ENCODE assay signal across 24 cellular contexts in genomic region chr11:127027000-127027399, GRCh38. TPM values are rescaled to one million over a fixed set of nuclear protein-coding genes. Genes with fewer than 3 reads are reported as not detected.
"Had no signal": no experiment of that assay in that cellular context is flagged by ENCODE, and none has a peak within 500 bp of the region (broad histone marks: within the 10 kb centered on the region; RNA-seq: fewer than 3 reads in every experiment).

No MANE protein-coding gene starts in this region.

- H3K36me3 ChIP-seq: esophagus squamous epithelium, ovary, right lobe of liver, suprapubic skin, vagina had no signal

- DNase-seq: cortex of kidney; effector memory CD8-positive, alpha-beta T cell; erythroblast; esophagus squamous epithelium; mesenchymal stem cell; mucosa of descending colon; naive thymus-derived CD4-positive, alpha-beta T cell; nucleus accumbens; ovary; retina; right lobe of liver; small intestine; stimulated activated CD4-positive, alpha-beta T cell treated with anti-CD3 and anti-CD28 coated beads, Interleukin-15, amount 100 ng/mL, for 24 hours; stimulated activated CD4-positive, alpha-beta T cell treated with anti-CD3 and anti-CD28 coated beads, Interleukin-2, amount 100 ng/mL, for 48 hours; stimulated activated naive CD4-positive, alpha-beta T cell; stimulated activated naive CD8-positive, alpha-beta T cell treated with anti-CD3 and anti-CD28 coated beads, Interleukin-15, amount 100 ng/mL, for 72 hours; trophoblast cell had no signal

- H3K27ac ChIP-seq: esophagus squamous epithelium, ovary, right lobe of liver, suprapubic skin, vagina had no signal

- H3K4me3 ChIP-seq: esophagus squamous epithelium, lung, mucosa of descending colon, ovary, right lobe of liver, suprapubic skin, vagina had no signal

- H3K4me1 ChIP-seq: esophagus squamous epithelium, right lobe of liver, suprapubic skin, vagina had no signal

- H3K27me3 ChIP-seq: esophagus squamous epithelium, ovary, right lobe of liver, suprapubic skin, vagina had no signal

- H3K9me3 ChIP-seq: esophagus squamous epithelium, mucosa of descending colon, ovary, right lobe of liver, suprapubic skin, vagina had no signal

- ATAC-seq: effector memory CD8-positive, alpha-beta T cell; left lobe of liver; mucosa of descending colon; naive thymus-derived CD4-positive, alpha-beta T cell; right lobe of liver; stimulated activated naive CD8-positive, alpha-beta T cell treated with anti-CD3 and anti-CD28 coated beads, Interleukin-15, amount 100 ng/mL, for 72 hours had no signal

RNA-seq across cellular contexts. Expression of gene KIRREL3, which starts 26.4 kb away (rescaled TPM):
- total RNA-seq: dermis microvascular lymphatic vessel endothelial cell; naive thymus-derived CD4-positive, alpha-beta T cell; pulmonary artery endothelial cell; right lobe of liver; ureter; vagina had no signal
- polyA plus RNA-seq: naive thymus-derived CD4-positive, alpha-beta T cell had no signal
